ENCODE assay signal across 8 cellular contexts in the genomic region with DNA sequence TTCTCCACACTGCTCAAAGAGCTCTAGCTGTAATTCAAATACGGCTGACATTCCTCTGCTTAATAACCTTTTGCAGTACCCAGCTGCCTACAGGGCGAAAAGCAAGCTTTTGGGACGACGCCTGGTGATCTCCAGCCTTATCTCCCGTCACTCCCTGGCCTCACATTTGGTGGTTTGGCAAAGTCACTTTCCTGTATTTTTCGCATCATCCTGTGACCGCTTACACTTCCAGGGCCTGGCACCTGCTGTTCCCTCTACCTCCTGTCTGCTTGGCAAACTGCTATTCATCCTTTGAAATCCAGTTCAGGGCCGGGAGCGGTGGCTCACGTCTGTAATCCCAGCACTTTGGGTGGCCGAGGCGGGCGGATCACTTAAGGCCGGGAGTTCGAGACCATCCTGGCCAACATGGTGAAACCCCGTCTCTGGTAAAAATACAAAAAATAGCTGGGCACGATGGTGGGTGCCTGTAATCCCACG. TPM values are rescaled to one million over a fixed set of nuclear protein-coding genes. Genes with fewer than 3 reads are reported as not detected.
A peak's percentile ranks its signal among the peaks of the same experiment; 100 is the strongest.
DNase-seq lines count a peak whose midpoint lies in the region; ATAC-seq and TF ChIP-seq lines count a peak whose summit lies in the region.

No MANE protein-coding gene starts in this region.

- no peaks in the 10 kb centered on the region for H3K79me2 ChIP-seq in ACC112 (ENCODE audit: control insufficient read depth, insufficient read depth, low read length, unreplicated experiment)

- TF ChIP-seq POLR2A in IMR-90 (IDR thresholded peaks at IDR 0.05; ENCODE audit: low read depth, low read length): no peak
- no peak for TF ChIP-seq POLR2A in uterus (IDR thresholded peaks at IDR 0.05)

- H3K27me3 ChIP-seq in ACC112 (ENCODE audit: insufficient read depth, low read length) (peaks cover 24% of the 10 kb centered on the region), IMR-90 (ENCODE audit: control insufficient read depth, insufficient read depth, low read length) (peaks cover 23% of the 10 kb centered on the region), lung (ENCODE audit: control insufficient read depth, insufficient read depth) (peaks cover 11% of the 10 kb centered on the region), uterus (peaks cover 0 to 11% of the 10 kb centered on the region in 2 donors)

- peak overlapping the region; percentile 77; the same call in 1 of the 2 replicates for H3K23ac ChIP-seq in IMR-90 (ENCODE audit: low read depth, low read length)

- in situ Hi-C loops in IMR-90 (cut with MboI; ENCODE audit: low sequenced_read_pairs): no loop called here

- H3K27ac ChIP-seq in ACC112 (ENCODE audit: low read depth, low read length) (no peak overlapping the region), IMR-90 (ENCODE audit: insufficient read depth, low read length) (peak overlapping the region; percentile 87), caudate nucleus (ENCODE audit: low read depth, low read length) (peak overlapping the region; percentile 26), lung (ENCODE audit: low read depth in 1 of 2, low read length in 1 of 2) (peak overlapping the region; percentile 73 to 98), uterus (peak overlapping the region; percentile 86 to 94)

- peak overlapping the region; percentile 73 for H3K4ac ChIP-seq in IMR-90 (ENCODE audit: low read depth, low read length)

- no peak overlapping the region for H2BK15ac ChIP-seq in IMR-90 (ENCODE audit: low read depth, low read length)

- peak overlapping the region; percentile 66 for H2AK9ac ChIP-seq in IMR-90 (replicated peaks; ENCODE audit: low read depth, low read length, poor library complexity)

- no peak for TF ChIP-seq RAD21 in IMR-90 (IDR thresholded peaks at IDR 0.05; ENCODE audit: low read length)

- peak overlapping the region; percentile 60; the same call in 1 of the 2 replicates for H2BK120ac ChIP-seq in IMR-90 (ENCODE audit: low read depth, low read length)

- H3K56ac ChIP-seq in IMR-90 (ENCODE audit: extremely low read depth, insufficient read depth, low read length): peak overlapping the region; percentile 14; the same call in 1 of the 2 replicates

- peak overlapping the region; percentile 69; the same call in 1 of the 2 replicates for H4K91ac ChIP-seq in IMR-90 (ENCODE audit: insufficient read depth, low read depth, low read length)

- ATAC-seq in IMR-90 (ENCODE audit: low read depth): no peak
- no peak for ATAC-seq in lung (ENCODE audit: insufficient read depth, low FRiP score)
- no peak for ATAC-seq in HG03342 (IDR thresholded peaks at IDR 0.05; ENCODE audit: unreplicated experiment)

- H3K4me1 ChIP-seq in ACC112 (ENCODE audit: control insufficient read depth, insufficient read depth, low read length, unreplicated experiment): peaks cover 8% of the 10 kb centered on the region
- H3K4me1 ChIP-seq in IMR-90 (ENCODE audit: control insufficient read depth, insufficient read depth, low read length): peaks cover 3% of the 10 kb centered on the region
- H3K4me1 ChIP-seq in lung (ENCODE audit: control insufficient read depth in 2 of 2, insufficient read depth in 2 of 2, low read length in 2 of 2): peaks cover 0 to 9% of the 10 kb centered on the region in 2 donors
- H3K4me1 ChIP-seq in uterus: peaks cover 0 to 9% of the 10 kb centered on the region in 2 donors

- DNase-seq in IMR-90 (no peak), caudate nucleus (lab: John Stamatoyannopoulos, UW) (peak in 1 of 61 donors; percentile 76), lung (ENCODE audit: low spot score) (no peak), uterus (peak; percentile 31 to 47), NCI-H345 (lab: John Stamatoyannopoulos, UW) (no peak)
- DNase-seq in effector CD8-positive, alpha-beta T cell (lab: John Stamatoyannopoulos, UW): no peak

- no peaks in the 10 kb centered on the region for H4K20me1 ChIP-seq in IMR-90 (ENCODE audit: insufficient read depth, low read length)

- WGBS in IMR-90 (ENCODE audit: extremely low coverage in 2 of 2, insufficient read length in 1 of 2), 2 experiments: 16% methylated on average over 11 of the region's 18 CpGs; no CpG with 5 or more reads in 1 of the 2 experiments
- 7 to 8% methylated on average over 18 of the region's 18 CpGs for WGBS in lung, 2 donors

- H3K14ac ChIP-seq in IMR-90 (replicated peaks; ENCODE audit: low read depth, low read length): peak overlapping the region; percentile 82

- H2AFZ ChIP-seq in ACC112 (ENCODE audit: low read length, unreplicated experiment): peak overlapping the region; percentile 47
- peak overlapping the region; percentile 91 for H2AFZ ChIP-seq in IMR-90 (replicated peaks; ENCODE audit: low read length, poor library complexity)

- peak overlapping the region; percentile 76 for H3K4me3 ChIP-seq in ACC112 (ENCODE audit: low read depth, low read length)
- H3K4me3 ChIP-seq in IMR-90 (ENCODE audit: insufficient read depth, low read depth, low read length): peak overlapping the region; percentile 93
- no peak overlapping the region for H3K4me3 ChIP-seq in lung
- H3K4me3 ChIP-seq in uterus: peak overlapping the region; percentile 64 to 74

- POLR2A ChIA-PET in IMR-90 (lab: Charles Lee; ENCODE audit: unreplicated experiment): interaction anchor here (0.6 kb wide), 1 partner anchor 95 kb away, joined by 5 read pairs; no protein-coding TSS in a partner anchor

- dilution Hi-C loops in IMR-90 (cut with HindIII; ENCODE audit: low sequenced_read_pairs, unreplicated experiment): no loop called here

- H3K9ac ChIP-seq in IMR-90 (ENCODE audit: low read depth, low read length): peak overlapping the region; percentile 99

- CTCF ChIA-PET in IMR-90 (lab: Yijun Ruan, JAX): no interaction called here

- H3K9me3 ChIP-seq in IMR-90 (ENCODE audit: control insufficient read depth, insufficient read depth, low read length) (no peaks in the 10 kb centered on the region), lung (ENCODE audit: control insufficient read depth in 2 of 2, insufficient read depth in 1 of 2, low read length in 1 of 2) (no peaks in the 10 kb centered on the region), uterus (no peaks in the 10 kb centered on the region)

- H2AK5ac ChIP-seq in IMR-90 (ENCODE audit: low read depth, low read length): peak overlapping the region; percentile 89

- no peaks in the 10 kb centered on the region for H3K79me1 ChIP-seq in IMR-90 (ENCODE audit: low read depth in 1 of 2, low read length in 2 of 2)

- H3K36me3 ChIP-seq in ACC112 (ENCODE audit: insufficient read depth, low read length) (no peaks in the 10 kb centered on the region), IMR-90 (ENCODE audit: control insufficient read depth, insufficient read depth, low read length) (no peaks in the 10 kb centered on the region), lung (ENCODE audit: control insufficient read depth in 2 of 2, insufficient read depth in 2 of 2, low read length in 2 of 2) (no peaks in the 10 kb centered on the region), uterus (no peaks in the 10 kb centered on the region)

- H3K18ac ChIP-seq in IMR-90 (ENCODE audit: low read depth, low read length): peak overlapping the region; percentile 78; the same call in 1 of the 2 replicates

- BruUV-seq in IMR-90 (replicated peaks; lab: Mats Ljungman, UMichigan): no TSS peak

- H3K4me2 ChIP-seq in IMR-90 (ENCODE audit: low read depth, low read length): peak overlapping the region; percentile 78

- no peak overlapping the region for H2BK20ac ChIP-seq in IMR-90 (ENCODE audit: low read depth, low read length)

- intact Hi-C loops in IMR-90 (cut with micrococcal nuclease): no loop called here
- intact Hi-C loops in uterus (cut with DNase I; ENCODE audit: low total_unique reads): no loop called here

- TF ChIP-seq CTCF in IMR-90 (conservative IDR thresholded peaks at IDR 0.05; ENCODE audit: low read depth, low read length) (no peak), lung (IDR thresholded peaks at IDR 0.05; ENCODE audit: control extremely low read depth, extremely low read depth) (no peak), uterus (IDR thresholded peaks at IDR 0.05) (no peak)

- peak overlapping the region; percentile 96 for H4K5ac ChIP-seq in IMR-90 (ENCODE audit: low read depth, low read length)

- no peaks in the 10 kb centered on the region for H3K9me1 ChIP-seq in IMR-90 (ENCODE audit: insufficient read depth, low read length)

- H2BK5ac ChIP-seq in IMR-90 (ENCODE audit: low read depth, low read length, poor library complexity, severe bottlenecking): no peak overlapping the region

- H4K8ac ChIP-seq in IMR-90 (ENCODE audit: low read depth in 2 of 2, low read length in 2 of 2): peak overlapping the region; percentile 92 to 97

TF ChIP-seq in IMR-90, 13 proteins besides CTCF, POLR2A, EP300 and RAD21 (continues in another document):
- TF ChIP-seq BHLHE40 (IDR thresholded peaks at IDR 0.05; ENCODE audit: low read depth, low read length) (no peak), FOS (IDR thresholded peaks at IDR 0.05; ENCODE audit: low read depth, low read length) (no peak), MXI1 (IDR thresholded peaks at IDR 0.05; ENCODE audit: borderline replicate concordance, low read depth, low read length) (no peak), NFE2L2 (IDR thresholded peaks at IDR 0.05; ENCODE audit: low read depth, low read length) (no peak), RFX5 (IDR thresholded peaks at IDR 0.05; ENCODE audit: low read depth, low read length) (no peak), RCOR1 (IDR thresholded peaks at IDR 0.05; ENCODE audit: insufficient replicate concordance, low read length) (no peak), MAFK (IDR thresholded peaks at IDR 0.05; ENCODE audit: low read depth, low read length) (no peak), SMC3 (IDR thresholded peaks at IDR 0.05; ENCODE audit: low read depth, low read length) (no peak), MAZ (IDR thresholded peaks at IDR 0.05; ENCODE audit: borderline replicate concordance, low read depth, low read length) (no peak)
- TF ChIP-seq, protein P1, sequence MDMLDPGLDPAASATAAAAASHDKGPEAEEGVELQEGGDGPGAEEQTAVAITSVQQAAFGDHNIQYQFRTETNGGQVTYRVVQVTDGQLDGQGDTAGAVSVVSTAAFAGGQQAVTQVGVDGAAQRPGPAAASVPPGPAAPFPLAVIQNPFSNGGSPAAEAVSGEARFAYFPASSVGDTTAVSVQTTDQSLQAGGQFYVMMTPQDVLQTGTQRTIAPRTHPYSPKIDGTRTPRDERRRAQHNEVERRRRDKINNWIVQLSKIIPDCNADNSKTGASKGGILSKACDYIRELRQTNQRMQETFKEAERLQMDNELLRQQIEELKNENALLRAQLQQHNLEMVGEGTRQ (IDR thresholded peaks at IDR 0.05; ENCODE audit: low read depth, low read length): no peak

RNA-seq across cellular contexts. Expression of a gene that starts 2.7 kb away (rescaled TPM):
- total RNA-seq in IMR-90 (2012; rRNA removed): not detected in 2 replicates
- polyA plus RNA-seq in IMR-90 (2012; rRNA removed): not detected in 2 replicates
- polyA plus RNA-seq in IMR-90 (2012; cell fraction: cytosol; rRNA removed): not detected in 2 replicates
- polyA plus RNA-seq in IMR-90 (2012; cell fraction: nucleus; rRNA removed; ENCODE audit: low replicate concordance): not detected in 2 replicates
- not detected for total RNA-seq in lung
- polyA plus RNA-seq in lung: not detected
- total RNA-seq in uterus: not detected

RNA-seq across cellular contexts. Expression of a gene that starts 12.0 kb away (rescaled TPM):
- total RNA-seq in IMR-90 (2012; rRNA removed) (not detected in 2 replicates), lung (not detected), uterus (under 1 TPM in 1 of 4 donors, not detected in 3; 0.27 TPM)
- polyA plus RNA-seq in IMR-90 (2012; rRNA removed) (not detected in 2 replicates), lung (under 1 TPM in 1 of 2 donors, not detected in 1; 0.04 TPM)
- not detected in 2 replicates for polyA plus RNA-seq in IMR-90 (2012; cell fraction: cytosol; rRNA removed)
- polyA plus RNA-seq in IMR-90 (2012; cell fraction: nucleus; rRNA removed; ENCODE audit: low replicate concordance): not detected in 2 replicates

Comparison
In these comparisons a context has a peak if more than half of its experiments do, and no peak if none do; other contexts are left out.
1. DNase-seq: peak in uterus (2 of 2); none in IMR-90 (single experiment), lung (single experiment), NCI-H345 (single experiment) and effector CD8-positive, alpha-beta T cell (single experiment).